Comparison of ENCODE assay signal across 14 cellular contexts in the genomic region with DNA sequence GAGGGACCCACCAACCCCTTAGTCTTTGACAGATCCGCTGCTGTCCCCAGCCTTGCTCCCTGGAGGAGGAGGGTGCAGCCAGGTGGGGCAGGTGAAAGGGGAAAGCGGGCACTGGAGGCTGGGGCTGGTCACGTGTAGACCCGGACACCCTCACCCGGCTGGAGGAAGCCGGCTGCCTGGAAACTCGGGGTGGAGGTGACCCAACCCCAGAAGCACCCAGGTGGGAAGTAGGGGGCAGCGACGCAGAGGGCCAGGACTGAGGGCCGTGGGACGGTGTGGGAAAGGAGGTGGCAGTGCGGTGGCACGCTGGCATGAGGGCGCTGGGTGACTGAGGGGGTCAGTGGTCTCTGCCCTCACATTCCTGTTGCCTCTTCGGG. TPM values are rescaled to one million over a fixed set of nuclear protein-coding genes. Genes with fewer than 3 reads are reported as not detected.
DNase-seq lines count a peak whose midpoint lies in the region; ATAC-seq, FAIRE-seq and TF ChIP-seq lines count a peak whose summit lies in the region.
"Had no signal": no experiment of that assay in that cellular context is flagged by ENCODE, and none has a peak within 500 bp of the region (broad histone marks: within the 10 kb centered on the region; RNA-seq: fewer than 3 reads in every experiment).

No MANE protein-coding gene starts in this region.

- no peak overlapping the region for H2BK5ac ChIP-seq in H1 (ENCODE audit: low read depth, low read length)

- no peak for TF ChIP-seq RAD21 in H1 (IDR thresholded peaks at IDR 0.05 in 1 of 2, conservative IDR thresholded peaks at IDR 0.05 in 1 of 2; ENCODE audit: low read depth in 2 of 2, low read length in 2 of 2)

- H3K4me1 Mint-ChIP-seq in neural progenitor cell, result peaks cover 43% of the 10 kb centered on the region

- no peaks in the 10 kb centered on the region for H3K9me3 Mint-ChIP-seq in neural progenitor cell
- H3K9me3 Mint-ChIP-seq: activated T-helper 1 cell treated with anti-CD3 and anti-CD28 coated beads, Interleukin-12 subunit alpha, Interleukin-12 subunit beta, Interleukin-2, Interleukin-4 antibody, amounts not matched to agents 30 ng/mL and 10 ng/mL and 1 ng/mL, durations not matched to agents 14 hours and 24 hours and 36 hours had no signal

- H2BK12ac ChIP-seq in H1 (ENCODE audit: low read depth, low read length), result peak overlapping the region; percentile 68; the same call in 1 of the 2 replicates

- POLR2A ChIA-PET in H1 (lab: Charles Lee; ENCODE audit: partially characterized antibody), result interaction anchor here (0.5 to 15.0 kb wide), 9 partner anchors 12 to 136 kb away, joined by 3 to 312 read pairs (median 5); a partner anchor contains a TSS

- H3K23ac ChIP-seq in H1 (ENCODE audit: insufficient read length), result no peak overlapping the region

- peaks cover 26% of the 10 kb centered on the region for H3F3A ChIP-seq in neural progenitor cell (ENCODE audit: low read depth)

- peaks cover 86% of the 10 kb centered on the region for H3K79me2 ChIP-seq in Karpas-422 (ENCODE audit: low read length)
- peaks cover 46 to 90% of the 10 kb centered on the region in 2 experiments for H3K79me2 ChIP-seq in H1 (ENCODE audit: control insufficient read depth in 1 of 2, insufficient read depth in 2 of 2, low read length in 2 of 2)
- H3K79me2 ChIP-seq in neural progenitor cell (ENCODE audit: low read depth), result peaks cover 89% of the 10 kb centered on the region

- H3K9ac ChIP-seq in Karpas-422 (ENCODE audit: low read length) (peak overlapping the region; percentile 81), H1 (replicated peaks in 1 of 4; ENCODE audit: extremely low read depth in 1 of 4, low read depth in 3 of 4, low read length in 3 of 4) (no peak overlapping the region), neural progenitor cell (no peak overlapping the region)
- H3K9ac ChIP-seq: KMS-11 had no signal

- H2AK5ac ChIP-seq in H1 (ENCODE audit: low read depth, low read length), result no peak overlapping the region

- H3K23me2 ChIP-seq in H1 (ENCODE audit: low read depth, low read length), result peaks cover 16% of the 10 kb centered on the region; the same call in 1 of the 2 replicates

- no peaks in the 10 kb centered on the region for H3K9me2 ChIP-seq in Karpas-422 (replicated peaks; ENCODE audit: insufficient read depth, low read length)

- WGBS in H1 (ENCODE audit: extremely low coverage in 1 of 2, insufficient coverage in 1 of 2, insufficient read length in 1 of 2, insufficient replicate concordance in 2 of 2, low coverage in 1 of 2, low lambda C conversion rate in 2 of 2, missing lambda C conversion rate in 1 of 2), 2 experiments, result 90% methylated on average over 15 of the region's 15 CpGs; no CpG with 5 or more reads in 1 of the 2 experiments

- no peak for TF ChIP-seq CTCF in 22Rv1 (IDR thresholded peaks at IDR 0.05)
- TF ChIP-seq CTCF in H1 (IDR thresholded peaks at IDR 0.05; ENCODE audit: control extremely low read depth in 1 of 3, insufficient read depth in 1 of 3, low read depth in 1 of 3, low read length in 3 of 3), result no peak
- TF ChIP-seq CTCF in neural progenitor cell (IDR thresholded peaks at IDR 0.05), result no peak

- H3K9me3 ChIP-seq in Karpas-422 (ENCODE audit: low read length), result no peaks in the 10 kb centered on the region
- H3K9me3 ChIP-seq in H1 (ENCODE audit: insufficient read depth in 2 of 2, low read depth in 1 of 2, low read length in 1 of 2), result no peaks in the 10 kb centered on the region; a peak in 1 of 4 replicates
- H3K9me3 ChIP-seq in neural progenitor cell (ENCODE audit: low read depth), result no peaks in the 10 kb centered on the region

- no peak for DNase-seq in Karpas-422
- DNase-seq in H1 (ENCODE audit: low read depth in 1 of 2, low spot score in 2 of 2), result no peak
- DNase-seq in neural progenitor cell (ENCODE audit: low spot score), result no peak
- no peak for DNase-seq in epidermal melanocyte (ENCODE audit: insufficient read length, low spot score)
- DNase-seq: AML-193, GF-D8, NCI-H2107 had no signal

- H3K4me3 ChIP-seq in Karpas-422 (ENCODE audit: low read length) (peak overlapping the region; percentile 66; the same call in 1 of the 2 replicates), H1 (ENCODE audit: extremely low read depth in 1 of 4, insufficient read depth in 2 of 4, low read depth in 3 of 4, low read length in 4 of 4) (no peak overlapping the region), neural progenitor cell (no peak overlapping the region)

- no peak for FAIRE-seq in H1 (lab: Jason Lieb, UNC)

- H3K18ac ChIP-seq in H1 (ENCODE audit: extremely low read depth, low read length), result no peak overlapping the region

- peaks cover 19% of the 10 kb centered on the region for H3K36me3 ChIP-seq in Karpas-422 (ENCODE audit: insufficient read depth, low read length)
- peaks cover 3 to 16% (median 9%) of the 10 kb centered on the region in 4 experiments; a peak in 6 of 8 replicates for H3K36me3 ChIP-seq in H1 (ENCODE audit: control insufficient read depth in 2 of 4, insufficient read depth in 4 of 4, low read length in 3 of 4)
- H3K36me3 ChIP-seq in neural progenitor cell, result no peaks in the 10 kb centered on the region

- H2BK120ac ChIP-seq in H1 (replicated peaks; ENCODE audit: low read depth, low read length), result no peak overlapping the region

- peaks cover 5% of the 10 kb centered on the region for H3K27me3 Mint-ChIP-seq in neural progenitor cell (ENCODE audit: insufficient read depth, low read depth)

- no peak overlapping the region for H2BK20ac ChIP-seq in H1 (ENCODE audit: low read length)

- H4K20me1 ChIP-seq in Karpas-422 (ENCODE audit: insufficient read depth, low read depth, low read length) (peaks cover 70% of the 10 kb centered on the region), H1 (replicated peaks in 1 of 2; ENCODE audit: control insufficient read depth in 1 of 2, insufficient read depth in 2 of 2, low read length in 2 of 2) (peaks cover 34 to 61% of the 10 kb centered on the region in 2 experiments), neural progenitor cell (ENCODE audit: low read depth) (peaks cover 87% of the 10 kb centered on the region)

- no peak overlapping the region for H3K56ac ChIP-seq in H1 (replicated peaks; ENCODE audit: insufficient read length, low read depth, low read length)

- ATAC-seq in GM19351 (IDR thresholded peaks at IDR 0.05; ENCODE audit: unreplicated experiment) (no peak), GM21529 (IDR thresholded peaks at IDR 0.05; ENCODE audit: unreplicated experiment) (no peak), HG03442 (IDR thresholded peaks at IDR 0.05; ENCODE audit: unreplicated experiment) (no peak)

- H3K36me3 Mint-ChIP-seq in neural progenitor cell, result peaks cover 2% of the 10 kb centered on the region

- TF ChIP-seq EP300 in H1 (IDR thresholded peaks at IDR 0.05; ENCODE audit: borderline replicate concordance in 1 of 2, low read depth in 2 of 2, low read length in 2 of 2), result no peak

- CTCF ChIA-PET in H1 (lab: Charles Lee; ENCODE audit: partially characterized antibody), result interaction anchor here (0.8 to 2.0 kb wide), 2 partner anchors 11 to 18 kb away, joined by 3 to 6 read pairs; no protein-coding TSS in a partner anchor

- H3K27ac Mint-ChIP-seq in neural progenitor cell, result no peak overlapping the region

- H3K4me1 ChIP-seq in Karpas-422 (ENCODE audit: low read length), result peaks cover 64% of the 10 kb centered on the region
- H3K4me1 ChIP-seq in H1 (replicated peaks in 1 of 4; ENCODE audit: control insufficient read depth in 3 of 4, insufficient read depth in 4 of 4, low read length in 3 of 4), result peaks cover 0 to 32% (median 19%) of the 10 kb centered on the region in 4 experiments; a peak in 5 of 7 replicates
- peaks cover 35% of the 10 kb centered on the region for H3K4me1 ChIP-seq in neural progenitor cell

- H3K79me1 ChIP-seq in H1 (ENCODE audit: low read depth, low read length), result peaks cover 25% of the 10 kb centered on the region

- no peak overlapping the region for H4K5ac ChIP-seq in H1 (ENCODE audit: insufficient read length, low read depth, low read length)

- H2BK15ac ChIP-seq in H1 (ENCODE audit: low read length), result no peak overlapping the region

- H2AFZ ChIP-seq in Karpas-422 (ENCODE audit: low read length) (no peak overlapping the region), H1 (ENCODE audit: low read length) (no peak overlapping the region), neural progenitor cell (replicated peaks) (no peak overlapping the region)

- no peak overlapping the region for H3K4ac ChIP-seq in H1 (replicated peaks; ENCODE audit: insufficient read length, low read depth, low read length)

- TF ChIP-seq POLR2A in H1 (IDR thresholded peaks at IDR 0.05; ENCODE audit: control extremely low read depth in 1 of 2, low read depth in 2 of 2, low read length in 2 of 2), result no peak

- no peak overlapping the region for H4K91ac ChIP-seq in H1 (replicated peaks; ENCODE audit: insufficient read length, low read length)

- H3K27me3 ChIP-seq in Karpas-422 (ENCODE audit: low read length), result no peaks in the 10 kb centered on the region
- H3K27me3 ChIP-seq in H1 (replicated peaks in 1 of 4; ENCODE audit: control insufficient read depth in 3 of 4, extremely low read depth in 1 of 4, insufficient read depth in 3 of 4, low read length in 3 of 4), result no peaks in the 10 kb centered on the region
- no peaks in the 10 kb centered on the region for H3K27me3 ChIP-seq in neural progenitor cell

- H3K4me3 Mint-ChIP-seq in neural progenitor cell, result peak overlapping the region; percentile 94

- peak overlapping the region; percentile 94 for H3K27ac ChIP-seq in 22Rv1
- H3K27ac ChIP-seq in Karpas-422 (ENCODE audit: low read length), result no peak overlapping the region
- H3K27ac ChIP-seq in H1 (ENCODE audit: low read depth, low read length), result no peak overlapping the region
- H3K27ac ChIP-seq in neural progenitor cell, result no peak overlapping the region
- H3K27ac ChIP-seq: KMS-11 had no signal

- H4K8ac ChIP-seq in H1 (ENCODE audit: extremely low read depth, insufficient read depth, low read length), result no peak overlapping the region; the same call in 1 of the 2 replicates

- peak overlapping the region; percentile 83 for H3K4me2 ChIP-seq in Karpas-422 (ENCODE audit: low read depth, low read length, poor library complexity, severe bottlenecking)
- H3K4me2 ChIP-seq in H1 (ENCODE audit: insufficient read depth in 1 of 2, low read depth in 2 of 2, low read length in 2 of 2), result peak overlapping the region in 1 of 2 experiments; percentile 26; a peak in 1 of 4 replicates
- H3K4me2 ChIP-seq in neural progenitor cell, result no peak overlapping the region
- H3K4me2 ChIP-seq: KMS-11 had no signal

- no peak overlapping the region for H3K14ac ChIP-seq in H1 (ENCODE audit: insufficient read length)

RNA-seq across cellular contexts. Expression of a gene that starts 2.7 kb away (rescaled TPM):
- 68.3 and 110 TPM in 2 replicates for total RNA-seq in Karpas-422 (2014; rRNA removed; shearing (Covaris generic); ENCODE audit: low replicate concordance)
- 148 and 155 TPM in 2 replicates for total RNA-seq in H1 (2021; fragmentation: NEBNext Ultra II Directional; extraction: Animal tissue kit (Norgen Biotek cat#: 25700))
- 96.8 and 140 TPM in 2 replicates for polyA plus RNA-seq in H1 (2011; rRNA removed)
- polyA plus RNA-seq in H1 (2011; cell fraction: cytosol; rRNA removed), result 87.7 TPM
- polyA plus RNA-seq in H1 (2011; cell fraction: nucleus; rRNA removed), result 166 TPM
- 72.2 to 138 TPM (median 118 TPM) in 4 replicates for polyA plus RNA-seq in H1 (2012, experiment 1 of 2)
- polyA plus RNA-seq in H1 (2012, experiment 2 of 2), result 99.5 TPM
- 119 TPM for polyA plus RNA-seq in H1 (2013, experiment 1 of 2)
- polyA plus RNA-seq in H1 (2013, experiment 2 of 2), result 114 TPM
- polyA minus RNA-seq in H1 (2011; rRNA and poly(A)+ RNA removed), result 88.7 and 112 TPM in 2 replicates
- polyA minus RNA-seq in H1 (2011; cell fraction: cytosol; rRNA and poly(A)+ RNA removed), result 80.9 TPM
- polyA minus RNA-seq in H1 (2011; cell fraction: nucleus; rRNA and poly(A)+ RNA removed), result 56.2 TPM
- total RNA-seq in neural progenitor cell (ENCODE audit: low replicate concordance), result 24.1 and 63.6 TPM in 2 replicates

RNA-seq across cellular contexts. Expression of a gene that starts 9.8 kb away (rescaled TPM):
- 12.8 and 15.0 TPM in 2 replicates for total RNA-seq in Karpas-422 (2014; rRNA removed; shearing (Covaris generic); ENCODE audit: low replicate concordance)
- 4.3 and 5.3 TPM in 2 replicates for total RNA-seq in H1 (2021; fragmentation: NEBNext Ultra II Directional; extraction: Animal tissue kit (Norgen Biotek cat#: 25700))
- 5.4 and 6.6 TPM in 2 replicates for polyA plus RNA-seq in H1 (2011; rRNA removed)
- polyA plus RNA-seq in H1 (2011; cell fraction: cytosol; rRNA removed), result 7.4 TPM
- polyA plus RNA-seq in H1 (2011; cell fraction: nucleus; rRNA removed), result 23.2 TPM
- polyA plus RNA-seq in H1 (2012, experiment 1 of 2), result 6.8 to 14.2 TPM (median 12.7 TPM) in 4 replicates
- 4.8 TPM for polyA plus RNA-seq in H1 (2012, experiment 2 of 2)
- 11.6 TPM for polyA plus RNA-seq in H1 (2013, experiment 1 of 2)
- polyA plus RNA-seq in H1 (2013, experiment 2 of 2), result 13.9 TPM
- polyA minus RNA-seq in H1 (2011; rRNA and poly(A)+ RNA removed), result 2.4 and 2.6 TPM in 2 replicates
- 2.0 TPM for polyA minus RNA-seq in H1 (2011; cell fraction: cytosol; rRNA and poly(A)+ RNA removed)
- 3.2 TPM for polyA minus RNA-seq in H1 (2011; cell fraction: nucleus; rRNA and poly(A)+ RNA removed)
- total RNA-seq in neural progenitor cell (ENCODE audit: low replicate concordance), result 2.1 and 4.4 TPM in 2 replicates

RNA-seq across cellular contexts. Expression of a gene that starts 22.6 kb away (rescaled TPM):
- 72.8 and 110 TPM in 2 replicates for total RNA-seq in Karpas-422 (2014; rRNA removed; shearing (Covaris generic); ENCODE audit: low replicate concordance)
- 52.7 and 63.5 TPM in 2 replicates for total RNA-seq in H1 (2021; fragmentation: NEBNext Ultra II Directional; extraction: Animal tissue kit (Norgen Biotek cat#: 25700))
- 40.6 and 59.4 TPM in 2 replicates for polyA plus RNA-seq in H1 (2011; rRNA removed)
- 50.0 TPM for polyA plus RNA-seq in H1 (2011; cell fraction: cytosol; rRNA removed)
- 380 TPM for polyA plus RNA-seq in H1 (2011; cell fraction: nucleus; rRNA removed)
- 37.9 to 66.9 TPM (median 59.1 TPM) in 4 replicates for polyA plus RNA-seq in H1 (2012, experiment 1 of 2)
- 29.8 TPM for polyA plus RNA-seq in H1 (2012, experiment 2 of 2)
- polyA plus RNA-seq in H1 (2013, experiment 1 of 2), result 28.9 TPM
- 27.1 TPM for polyA plus RNA-seq in H1 (2013, experiment 2 of 2)
- polyA minus RNA-seq in H1 (2011; rRNA and poly(A)+ RNA removed), result 24.8 and 36.2 TPM in 2 replicates
- polyA minus RNA-seq in H1 (2011; cell fraction: cytosol; rRNA and poly(A)+ RNA removed), result 37.0 TPM
- polyA minus RNA-seq in H1 (2011; cell fraction: nucleus; rRNA and poly(A)+ RNA removed), result 106 TPM
- 16.9 and 73.4 TPM in 2 replicates for total RNA-seq in neural progenitor cell (ENCODE audit: low replicate concordance)

RNA-seq across cellular contexts. Expression of a gene that starts 38.2 kb away (rescaled TPM):
- total RNA-seq in Karpas-422 (2014; rRNA removed; shearing (Covaris generic); ENCODE audit: low replicate concordance), result 0.14 TPM in 1 of 2 replicates, not detected in the other
- 6.4 and 6.5 TPM in 2 replicates for total RNA-seq in H1 (2021; fragmentation: NEBNext Ultra II Directional; extraction: Animal tissue kit (Norgen Biotek cat#: 25700))
- 1.2 and 2.7 TPM in 2 replicates for polyA plus RNA-seq in H1 (2011; rRNA removed)
- polyA plus RNA-seq in H1 (2011; cell fraction: cytosol; rRNA removed), result 2.0 TPM
- polyA plus RNA-seq in H1 (2011; cell fraction: nucleus; rRNA removed), result 9.8 TPM
- polyA plus RNA-seq in H1 (2012, experiment 1 of 2), result 2.7 to 3.7 TPM (median 3.2 TPM) in 4 replicates
- polyA plus RNA-seq in H1 (2012, experiment 2 of 2), result 2.8 TPM
- polyA plus RNA-seq in H1 (2013, experiment 1 of 2), result 2.0 TPM
- 1.9 TPM for polyA plus RNA-seq in H1 (2013, experiment 2 of 2)
- 0.93 and 1.9 TPM in 2 replicates for polyA minus RNA-seq in H1 (2011; rRNA and poly(A)+ RNA removed)
- polyA minus RNA-seq in H1 (2011; cell fraction: cytosol; rRNA and poly(A)+ RNA removed), result 4.5 TPM
- polyA minus RNA-seq in H1 (2011; cell fraction: nucleus; rRNA and poly(A)+ RNA removed), result 4.4 TPM
- 1.6 and 9.0 TPM in 2 replicates for total RNA-seq in neural progenitor cell (ENCODE audit: low replicate concordance)
- total RNA-seq: RPMI7951 had no signal

RNA-seq across cellular contexts. Expression of a gene that starts 47.0 kb away (rescaled TPM):
- total RNA-seq in Karpas-422 (2014; rRNA removed; shearing (Covaris generic); ENCODE audit: low replicate concordance), result 46.3 and 67.0 TPM in 2 replicates
- total RNA-seq in H1 (2021; fragmentation: NEBNext Ultra II Directional; extraction: Animal tissue kit (Norgen Biotek cat#: 25700)), result 67.6 and 69.6 TPM in 2 replicates
- 321 and 440 TPM in 2 replicates for polyA plus RNA-seq in H1 (2011; rRNA removed)
- polyA plus RNA-seq in H1 (2011; cell fraction: cytosol; rRNA removed), result 218 TPM
- 354 TPM for polyA plus RNA-seq in H1 (2011; cell fraction: nucleus; rRNA removed)
- 47.7 to 104 TPM (median 94.8 TPM) in 4 replicates for polyA plus RNA-seq in H1 (2012, experiment 1 of 2)
- polyA plus RNA-seq in H1 (2012, experiment 2 of 2), result 87.2 TPM
- polyA plus RNA-seq in H1 (2013, experiment 1 of 2), result 57.1 TPM
- 56.1 TPM for polyA plus RNA-seq in H1 (2013, experiment 2 of 2)
- polyA minus RNA-seq in H1 (2011; rRNA and poly(A)+ RNA removed), result 88.3 and 98.1 TPM in 2 replicates
- 67.9 TPM for polyA minus RNA-seq in H1 (2011; cell fraction: cytosol; rRNA and poly(A)+ RNA removed)
- 111 TPM for polyA minus RNA-seq in H1 (2011; cell fraction: nucleus; rRNA and poly(A)+ RNA removed)
- 24.9 and 89.0 TPM in 2 replicates for total RNA-seq in neural progenitor cell (ENCODE audit: low replicate concordance)
